ENCODE assay signal across 1 cellular context in the genomic region with DNA sequence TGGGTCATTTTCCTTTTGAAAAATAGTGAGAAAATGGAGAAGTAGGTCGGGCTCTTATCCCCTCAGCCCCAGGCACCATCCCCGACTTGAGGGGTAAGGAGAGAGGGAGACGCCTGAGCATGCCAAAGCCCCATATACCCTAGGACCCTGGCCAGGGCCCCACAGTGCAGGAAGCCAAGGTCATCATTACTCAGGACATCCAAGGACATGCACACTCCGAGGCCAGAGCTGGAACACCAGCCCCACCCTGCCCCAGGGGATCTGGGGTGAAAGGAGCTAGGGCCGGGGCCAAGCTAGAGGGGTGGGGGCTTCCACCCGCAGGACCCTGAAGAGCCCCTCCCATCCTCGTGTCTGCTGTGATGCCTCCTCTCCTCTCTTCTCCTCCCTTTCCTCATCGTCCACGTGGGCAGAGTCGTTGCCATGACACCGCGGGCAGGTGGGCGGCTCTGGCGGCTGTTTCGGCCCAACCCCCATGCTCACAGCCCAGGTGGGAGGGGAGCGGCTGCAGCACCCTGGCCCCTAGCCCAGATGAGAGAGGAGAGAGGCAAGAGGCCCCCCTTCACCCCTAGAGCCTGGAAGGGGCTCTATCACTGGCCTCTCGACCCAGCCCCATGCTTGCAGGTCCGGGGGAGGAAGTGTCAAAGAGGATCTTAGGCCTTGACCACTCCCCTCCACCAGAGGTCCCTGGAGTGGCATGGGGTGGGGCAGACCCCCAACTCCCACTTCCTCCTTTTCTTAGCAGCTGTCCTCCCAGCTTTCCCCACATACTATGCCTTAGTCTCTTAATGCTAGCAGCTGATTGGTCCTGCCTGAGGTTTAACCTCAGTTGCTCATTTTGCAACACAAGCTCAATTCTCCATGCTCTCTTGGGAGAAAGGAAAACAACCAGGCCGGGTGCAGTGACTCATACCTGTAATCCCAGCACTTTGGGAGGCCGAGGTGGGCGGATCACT.
TF ChIP-seq lines count a peak whose summit lies in the region.

No MANE protein-coding gene starts in this region.

TF ChIP-seq in SK-N-SH treated with all-trans-retinoic acid at 6 μM for 48 hours, 23 proteins besides CTCF, POLR2A, EP300 and RAD21 (continued from another document):
- TF ChIP-seq, protein P1, sequence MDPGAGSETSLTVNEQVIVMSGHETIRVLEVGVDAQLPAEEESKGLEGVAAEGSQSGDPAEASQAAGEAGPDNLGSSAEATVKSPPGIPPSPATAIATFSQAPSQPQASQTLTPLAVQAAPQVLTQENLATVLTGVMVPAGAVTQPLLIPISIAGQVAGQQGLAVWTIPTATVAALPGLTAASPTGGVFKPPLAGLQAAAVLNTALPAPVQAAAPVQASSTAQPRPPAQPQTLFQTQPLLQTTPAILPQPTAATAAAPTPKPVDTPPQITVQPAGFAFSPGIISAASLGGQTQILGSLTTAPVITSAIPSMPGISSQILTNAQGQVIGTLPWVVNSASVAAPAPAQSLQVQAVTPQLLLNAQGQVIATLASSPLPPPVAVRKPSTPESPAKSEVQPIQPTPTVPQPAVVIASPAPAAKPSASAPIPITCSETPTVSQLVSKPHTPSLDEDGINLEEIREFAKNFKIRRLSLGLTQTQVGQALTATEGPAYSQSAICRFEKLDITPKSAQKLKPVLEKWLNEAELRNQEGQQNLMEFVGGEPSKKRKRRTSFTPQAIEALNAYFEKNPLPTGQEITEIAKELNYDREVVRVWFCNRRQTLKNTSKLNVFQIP (CRISPR knock-in tag; IDR thresholded peaks at IDR 0.05; ENCODE audit: borderline replicate concordance, low read depth): no peak
- TF ChIP-seq CSRNP3 (CRISPR knock-in tag; IDR thresholded peaks at IDR 0.05) (no peak), PPARA (CRISPR knock-in tag; IDR thresholded peaks at IDR 0.05; ENCODE audit: borderline replicate concordance) (no peak), ESRRG (CRISPR knock-in tag; IDR thresholded peaks at IDR 0.05) (no peak), ZNF70 (CRISPR knock-in tag; IDR thresholded peaks at IDR 0.05) (no peak), TOX (CRISPR knock-in tag; IDR thresholded peaks at IDR 0.05; ENCODE audit: borderline replicate concordance) (no peak)
TF ChIP-seq in SK-N-SH treated with all-trans-retinoic acid at 6 μM for 48 hours: peak in this region for 0.
